1 cellular context compared by ENCODE assay signal in genomic region chr3:156620260-156620659, GRCh38.
TF ChIP-seq lines count a peak whose summit lies in the region.

No MANE protein-coding gene starts in this region.

TF ChIP-seq in K562, 482 proteins besides CTCF, POLR2A, EP300 and RAD21 (continued from another document and continues in another):
- no peak for TF ChIP-seq ZNF609 (CRISPR knock-in tag; IDR thresholded peaks at IDR 0.05; ENCODE audit: borderline replicate concordance)
- no peak for TF ChIP-seq THRAP3 (IDR thresholded peaks at IDR 0.05; ENCODE audit: borderline replicate concordance)
- no peak for TF ChIP-seq GTF2B (IDR thresholded peaks at IDR 0.05; ENCODE audit: extremely low read depth, insufficient read length)
- TF ChIP-seq FOXA3 (CRISPR knock-in tag; conservative IDR thresholded peaks at IDR 0.05 in 1 of 2, IDR thresholded peaks at IDR 0.05 in 1 of 2): peak in 1 of 2 experiments; percentile 41; a peak in 1 of 4 replicates
- no peak for TF ChIP-seq BCOR (IDR thresholded peaks at IDR 0.05)
- TF ChIP-seq ZNF717 (CRISPR knock-in tag; IDR thresholded peaks at IDR 0.05): no peak
- no peak for TF ChIP-seq HNRNPL (IDR thresholded peaks at IDR 0.05; ENCODE audit: low read depth, low read length)
- TF ChIP-seq SAFB2 (IDR thresholded peaks at IDR 0.05; ENCODE audit: borderline replicate concordance, low read depth, low read length, severe bottlenecking): no peak
- TF ChIP-seq ZEB2 (IDR thresholded peaks at IDR 0.05): no peak
- TF ChIP-seq ZNF76 (CRISPR knock-in tag; IDR thresholded peaks at IDR 0.05; ENCODE audit: borderline replicate concordance): peak; percentile 95
- no peak for TF ChIP-seq ELF1 (tag; IDR thresholded peaks at IDR 0.05)
- TF ChIP-seq IRF9 (tag; IDR thresholded peaks at IDR 0.05): peak; percentile 95
- TF ChIP-seq ASH1L (IDR thresholded peaks at IDR 0.05; ENCODE audit: borderline replicate concordance, low read depth, partially characterized antibody): no peak
- no peak for TF ChIP-seq SIN3B (IDR thresholded peaks at IDR 0.05; ENCODE audit: low read depth)
- TF ChIP-seq KDM2B (CRISPR knock-in tag; IDR thresholded peaks at IDR 0.05): 0 out of 2 replicates have a peak, but pooled peaks have one; percentile 59
- TF ChIP-seq SMARCA4 (IDR thresholded peaks at IDR 0.05): peak; percentile 53; the same call in 1 of the 2 replicates
- TF ChIP-seq RBM34 (IDR thresholded peaks at IDR 0.05; ENCODE audit: borderline replicate concordance, insufficient read depth, low read length): no peak
- TF ChIP-seq NEUROD1 (IDR thresholded peaks at IDR 0.05; ENCODE audit: borderline replicate concordance, low read depth, low read length, partially characterized antibody): no peak
- TF ChIP-seq CHD2 (IDR thresholded peaks at IDR 0.05; ENCODE audit: low read depth, low read length): no peak
- TF ChIP-seq RAD51 (IDR thresholded peaks at IDR 0.05; ENCODE audit: borderline replicate concordance, low read depth): peak; percentile 25; the same call in 1 of the 2 replicates
- TF ChIP-seq ELF4 (CRISPR knock-in tag; IDR thresholded peaks at IDR 0.05): peak; percentile 95
- no peak for TF ChIP-seq CBFB (CRISPR knock-in tag; IDR thresholded peaks at IDR 0.05)
- no peak for TF ChIP-seq MIER1 (IDR thresholded peaks at IDR 0.05; ENCODE audit: low read depth)
- no peak for TF ChIP-seq CREB1 (IDR thresholded peaks at IDR 0.05)
- TF ChIP-seq CREB1 (CRISPR knock-in tag; IDR thresholded peaks at IDR 0.05): no peak
- no peak for TF ChIP-seq ATF6 (CRISPR knock-in tag; IDR thresholded peaks at IDR 0.05)
- no peak for TF ChIP-seq MCM5 (IDR thresholded peaks at IDR 0.05; ENCODE audit: low read depth)
- peak in 1 of 2 experiments; percentile 96; a peak in 2 of 4 replicates for TF ChIP-seq ZNF639 (CRISPR knock-in tag; conservative IDR thresholded peaks at IDR 0.05 in 1 of 2, IDR thresholded peaks at IDR 0.05 in 1 of 2)
- no peak for TF ChIP-seq ZKSCAN1 (IDR thresholded peaks at IDR 0.05; ENCODE audit: low read depth, low read length)
- no peak for TF ChIP-seq WHSC1 (IDR thresholded peaks at IDR 0.05; ENCODE audit: low read length)
- TF ChIP-seq E2F4 (CRISPR knock-in tag; IDR thresholded peaks at IDR 0.05; ENCODE audit: low read depth): no peak
- no peak for TF ChIP-seq MEF2A (IDR thresholded peaks at IDR 0.05; ENCODE audit: control insufficient read depth, low read depth, low read length)
- no peak for TF ChIP-seq ZC3H4 (CRISPR knock-in tag; IDR thresholded peaks at IDR 0.05; ENCODE audit: borderline replicate concordance)
- peak; percentile 77 for TF ChIP-seq BHLHE40 (IDR thresholded peaks at IDR 0.05; ENCODE audit: low read length)
- no peak for TF ChIP-seq ZNF324 (CRISPR knock-in tag; IDR thresholded peaks at IDR 0.05)
- no peak for TF ChIP-seq XRCC4 (IDR thresholded peaks at IDR 0.05; ENCODE audit: extremely low read depth, insufficient read depth, insufficient read length)
- TF ChIP-seq SAP30 (IDR thresholded peaks at IDR 0.05; ENCODE audit: borderline replicate concordance, insufficient read depth, low read depth, low read length, poor library complexity, severe bottlenecking): no peak
- no peak for TF ChIP-seq NR2C1 (IDR thresholded peaks at IDR 0.05)
- peak; percentile 95 for TF ChIP-seq NR2C1 (tag; IDR thresholded peaks at IDR 0.05)
- no peak for TF ChIP-seq KDM4B (IDR thresholded peaks at IDR 0.05; ENCODE audit: borderline replicate concordance in 2 of 2, low read depth in 1 of 2)
- TF ChIP-seq TFAM (CRISPR knock-in tag; conservative IDR thresholded peaks at IDR 0.05): no peak
- peak; percentile 73 for TF ChIP-seq GMEB1 (CRISPR knock-in tag; IDR thresholded peaks at IDR 0.05)
- no peak for TF ChIP-seq FOXO4 (CRISPR knock-in tag; IDR thresholded peaks at IDR 0.05)
- TF ChIP-seq DLX4 (CRISPR knock-in tag; IDR thresholded peaks at IDR 0.05): no peak
- TF ChIP-seq NR1H2 (CRISPR knock-in tag; IDR thresholded peaks at IDR 0.05): no peak
- no peak for TF ChIP-seq RBM14 (IDR thresholded peaks at IDR 0.05; ENCODE audit: borderline replicate concordance, insufficient read depth, low read depth, low read length)
- TF ChIP-seq MEF2D (tag; conservative IDR thresholded peaks at IDR 0.05; ENCODE audit: low read depth): peak; percentile 95
- TF ChIP-seq JUND (IDR thresholded peaks at IDR 0.05; ENCODE audit: borderline replicate concordance, low read depth, low read length): peak; percentile 66; the same call in 1 of the 2 replicates
- TF ChIP-seq JUND (tag; IDR thresholded peaks at IDR 0.05; ENCODE audit: borderline replicate concordance, low read depth, low read length): peak; percentile 90; the same call in 2 of the 3 replicates
- no peak for TF ChIP-seq E2F5 (CRISPR knock-in tag; IDR thresholded peaks at IDR 0.05)
- TF ChIP-seq TCF7L2 (IDR thresholded peaks at IDR 0.05; ENCODE audit: low read depth, low read length): no peak
- TF ChIP-seq HSF4 (CRISPR knock-in tag; IDR thresholded peaks at IDR 0.05; ENCODE audit: borderline replicate concordance): peak; percentile 97
- TF ChIP-seq SIRT6 (IDR thresholded peaks at IDR 0.05; ENCODE audit: low read depth, low read length): no peak
- peak; percentile 98 for TF ChIP-seq NFE2 (IDR thresholded peaks at IDR 0.05; ENCODE audit: low read depth)
